In genomic region chr9:84670801-84671153, GRCh38 we compare ENCODE assay signal across 13 cellular contexts. TPM values are rescaled to one million over a fixed set of nuclear protein-coding genes. Genes with fewer than 3 reads are reported as not detected.
DNase-seq lines count a peak whose midpoint lies in the region; ATAC-seq and TF ChIP-seq lines count a peak whose summit lies in the region.
"Had no signal": no experiment of that assay in that cellular context is flagged by ENCODE, and none has a peak within 500 bp of the region (broad histone marks: within the 10 kb centered on the region; RNA-seq: fewer than 3 reads in every experiment).

No MANE protein-coding gene starts in this region.

- H3K27ac ChIP-seq in GM23248, result no peak overlapping the region
- peak overlapping the region; percentile 64 to 67 for H3K27ac ChIP-seq in ascending aorta
- H3K27ac ChIP-seq in skeletal muscle tissue (ENCODE audit: low read depth, low read length), result no peak overlapping the region
- H3K27ac ChIP-seq: SJSA1 had no signal

- H3K9me2 ChIP-seq in GM23248 (ENCODE audit: insufficient read depth), result no peaks in the 10 kb centered on the region

- intact Hi-C loops in ascending aorta (cut with DNase I), result loop anchor here (5.0 kb wide), 1 partner anchor 182 kb away; no protein-coding TSS in a partner anchor

- WGBS in GM23248 (ENCODE audit: low coverage in 1 of 2, low lambda C conversion rate in 2 of 2, missing lambda C conversion rate in 2 of 2), 2 experiments, result 6 to 8% methylated on average over 8 to 9 of the region's 9 CpGs

- H3K9ac ChIP-seq in GM23248 (no peak overlapping the region), skeletal muscle tissue (ENCODE audit: low read depth in 1 of 3, low read length in 3 of 3) (peak overlapping the region in 2 of 3 donors; percentile 55 to 65)

- in situ Hi-C loops in GM23248 (cut with MboI), result no loop called here

- H3K9me3 ChIP-seq in GM23248 (ENCODE audit: low read depth), result no peaks in the 10 kb centered on the region
- H3K9me3 ChIP-seq in ascending aorta, result no peaks in the 10 kb centered on the region
- no peaks in the 10 kb centered on the region for H3K9me3 ChIP-seq in skeletal muscle tissue (ENCODE audit: control insufficient read depth in 3 of 3, low read length in 3 of 3)
- H3K9me3 ChIP-seq: SJSA1 had no signal

- H3K4me3 ChIP-seq in GM23248 (no peak overlapping the region), ascending aorta (peak overlapping the region; percentile 43 to 77), skeletal muscle tissue (ENCODE audit: low read length in 3 of 3) (peak overlapping the region; percentile 61 to 73 (median 72))
- H3K4me3 ChIP-seq: SJSA1 had no signal

- no peak for TF ChIP-seq CTCF in ascending aorta (IDR thresholded peaks at IDR 0.05)

- no peak for ATAC-seq in GM18909 (IDR thresholded peaks at IDR 0.05; ENCODE audit: poor library complexity, unreplicated experiment)

- H4K20me1 ChIP-seq in GM23248 (ENCODE audit: insufficient read depth), result no peaks in the 10 kb centered on the region

- H3F3A ChIP-seq in GM23248 (ENCODE audit: insufficient read depth), result no peaks in the 10 kb centered on the region

- H3K36me3 ChIP-seq in GM23248 (ENCODE audit: low read depth), result no peaks in the 10 kb centered on the region
- no peaks in the 10 kb centered on the region for H3K36me3 ChIP-seq in ascending aorta
- H3K36me3 ChIP-seq in skeletal muscle tissue (ENCODE audit: control insufficient read depth in 3 of 3, insufficient read depth in 3 of 3, low read length in 3 of 3), result no peaks in the 10 kb centered on the region
- H3K36me3 ChIP-seq: SJSA1 had no signal

- H3K79me2 ChIP-seq in GM23248 (ENCODE audit: insufficient read depth), result no peaks in the 10 kb centered on the region

- H3K4me2 ChIP-seq in GM23248 (ENCODE audit: unreplicated experiment), result no peak overlapping the region

- DNase-seq in GM23248 (no peak), ascending aorta (ENCODE audit: low spot score in 2 of 2) (no peak), iPS-NIHi11 (ENCODE audit: low spot score) (peak; percentile 5), NCI-H510A (lab: John Stamatoyannopoulos, UW) (no peak), NCI-H226 (no peak)
- DNase-seq in stimulated activated CD4-positive, alpha-beta T cell treated with anti-CD3 and anti-CD28 coated beads, Interleukin-12 subunit alpha, Interleukin-12 subunit beta, amount 100 ng/mL, for 4 hours, result no peak
- DNase-seq: activated CD4-positive, alpha-beta T cell treated with anti-CD3 and anti-CD28 coated beads for 1 hour; CD4-positive, alpha-beta T cell; stimulated activated CD8-positive, alpha-beta memory T cell treated with anti-CD3 and anti-CD28 coated beads, Interleukin-4, amount 100 ng/mL, for 48 hours had no signal

- 0 out of 2 replicates have a peak overlapping the region, but pooled peaks have one; percentile 25 for H2AFZ ChIP-seq in GM23248

- H3K4me1 ChIP-seq in GM23248 (ENCODE audit: insufficient read depth), result no peaks in the 10 kb centered on the region
- H3K4me1 ChIP-seq in ascending aorta, result no peaks in the 10 kb centered on the region
- peaks cover 13 to 27% (median 18%) of the 10 kb centered on the region in 3 donors for H3K4me1 ChIP-seq in skeletal muscle tissue (ENCODE audit: control insufficient read depth in 3 of 3, insufficient read depth in 3 of 3, low read length in 3 of 3)

- H3K27me3 ChIP-seq in GM23248 (replicated peaks; ENCODE audit: insufficient read depth) (peaks cover 47% of the 10 kb centered on the region), ascending aorta (no peaks in the 10 kb centered on the region), skeletal muscle tissue (ENCODE audit: control insufficient read depth in 3 of 3, insufficient read depth in 3 of 3, low read length in 3 of 3) (peaks cover 25 to 48% (median 38%) of the 10 kb centered on the region in 3 donors)

RNA-seq across cellular contexts. Expression of gene NTRK2, which starts 1.2 kb away (rescaled TPM):
- not detected in 2 replicates for total RNA-seq in GM23248 (2014; rRNA removed; shearing (Covaris generic))
- polyA plus RNA-seq in GM23248 (2016; fragmentation: Nextera tagmentation; extraction: Ambion mirVana), result 0.05 TPM in 1 of 2 replicates, not detected in the other
- 23.8 TPM for total RNA-seq in ascending aorta
- 26.6 TPM for total RNA-seq in skeletal muscle tissue
- total RNA-seq: activated naive CD8-positive, alpha-beta T cell treated with anti-CD3 and anti-CD28 coated beads, Interleukin-2, amount 10 ng/mL, durations not matched to agents 7 days and 5 days had no signal

Comparison
In these comparisons a context has a peak if more than half of its experiments do, and no peak if none do; other contexts are left out.
1. H3K27ac ChIP-seq: peak in ascending aorta (2 of 2); none in GM23248 (single experiment) and skeletal muscle tissue (single experiment).
2. RNA of gene NTRK2, which starts 1.2 kb away (total RNA-seq): 26.6 TPM in skeletal muscle tissue (single experiment) and 23.8 TPM in ascending aorta (single experiment); not detected in GM23248; every median in the first group is over 10 times any median in the second.